23 cellular contexts compared by ENCODE assay signal in genomic region chr14:39683711-39684110, GRCh38.
"Had no signal": no experiment of that assay in that cellular context is flagged by ENCODE, and none has a peak within 500 bp of the region (broad histone marks: within the 10 kb centered on the region; RNA-seq: fewer than 3 reads in every experiment).

No MANE protein-coding gene starts in this region.

- ATAC-seq: body of pancreas, foreskin keratinocyte, left lung, psoas muscle, right cardiac atrium had no signal

- H3K9me3 Mint-ChIP-seq: neural crest cell had no signal

- H3K36me3 ChIP-seq: left lung, ovary, upper lobe of left lung had no signal

- H3K27me3 ChIP-seq: body of pancreas, dorsolateral prefrontal cortex, foreskin keratinocyte, left lung, ovary, testis, upper lobe of left lung had no signal

- H3K27ac ChIP-seq: body of pancreas, epithelial cell of prostate, foreskin keratinocyte, left lung, ovary, psoas muscle, skin epidermis, testis, upper lobe of left lung had no signal

- H3K9me3 ChIP-seq: left lung, ovary, psoas muscle, testis, upper lobe of left lung had no signal

- H3K27ac Mint-ChIP-seq: activated CD4-positive, alpha-beta memory T cell treated with anti-CD3 and anti-CD28 coated beads for 36 hours had no signal

- H3K4me1 ChIP-seq: body of pancreas, foreskin keratinocyte, left lung, psoas muscle, testis, upper lobe of left lung had no signal

- H3K36me3 Mint-ChIP-seq: activated CD4-positive, alpha-beta memory T cell treated with anti-CD3 and anti-CD28 coated beads for 36 hours had no signal

- DNase-seq: activated CD4-positive, alpha-beta memory T cell treated with anti-CD3 and anti-CD28 coated beads for 36 hours; activated naive CD4-positive, alpha-beta T cell treated with anti-CD3 and anti-CD28 coated beads, Interleukin-2, amount 50 U/mL, for 16 hours; activated T-cell treated with anti-CD3 and anti-CD28 coated beads for 4 hours; amniotic stem cell; body of pancreas; caudate nucleus; dorsolateral prefrontal cortex; foreskin keratinocyte; hippocampal formation; islet precursor cell; left lung; mammary epithelial cell; ovary; psoas muscle; right cardiac atrium; stimulated activated CD4-positive, alpha-beta T cell treated with anti-CD3 and anti-CD28 coated beads, Interleukin-4, amount 100 ng/mL, for 1 hour; T-helper 2 cell; testis; upper lobe of left lung had no signal

- H3K4me3 Mint-ChIP-seq: activated CD4-positive, alpha-beta memory T cell treated with anti-CD3 and anti-CD28 coated beads for 36 hours; neural crest cell had no signal

- H3K27me3 Mint-ChIP-seq: activated CD4-positive, alpha-beta memory T cell treated with anti-CD3 and anti-CD28 coated beads for 36 hours had no signal

- FAIRE-seq: colon had no signal

- H3K4me3 ChIP-seq: body of pancreas, dorsolateral prefrontal cortex, left lung, ovary, psoas muscle, skin epidermis, testis, upper lobe of left lung had no signal
